In genomic region chr1:104830534-104830933, GRCh38 we compare ENCODE assay signal across 30 cellular contexts.
"Had no signal": no experiment of that assay in that cellular context is flagged by ENCODE, and none has a peak within 500 bp of the region (broad histone marks: within the 10 kb centered on the region; RNA-seq: fewer than 3 reads in every experiment).

No MANE protein-coding gene starts in this region.

- H3K36me3 ChIP-seq: adrenal gland, cardiac muscle cell had no signal

- H3K27me3 ChIP-seq: adrenal gland, cardiac muscle cell had no signal

- H3K9me3 ChIP-seq: adrenal gland had no signal

- H3K4me3 ChIP-seq: adrenal gland, cardiac muscle cell had no signal

- ATAC-seq: activated CD8-positive, alpha-beta T cell treated with anti-CD3 and anti-CD28 coated beads for 36 hours; activated naive CD4-positive, alpha-beta T cell treated with anti-CD3 and anti-CD28 coated beads, Interleukin-2, amount 50 U/mL, for 72 hours; activated T-cell treated with anti-CD3 and anti-CD28 coated beads, Interleukin-2, amount 50 U/mL, for 4 hours; activated T-cell treated with anti-CD3 and anti-CD28 coated beads, Interleukin-2, amount 50 U/mL, for 72 hours; activated T-helper 17 cell treated with anti-CD3 and anti-CD28 coated beads, Interleukin-2, amount 50 U/mL, for 72 hours had no signal

- H3K27ac ChIP-seq: adrenal gland, cardiac muscle cell, VCaP had no signal

- H3K4me1 ChIP-seq: adrenal gland had no signal

- DNase-seq: activated B cell treated with CpG ODN at 0.5 μM for 24 hours; activated CD4-positive, alpha-beta memory T cell treated with anti-CD3 and anti-CD28 coated beads for 36 hours; activated CD4-positive, alpha-beta T cell treated with anti-CD3 and anti-CD28 coated beads for 4 hours; activated CD4-positive, alpha-beta T cell treated with anti-CD3 and anti-CD28 coated beads, Interleukin-2, amount 10 ng/mL, durations not matched to agents 24 days and 14 days; activated CD4-positive, alpha-beta T cell treated with anti-CD3 and anti-CD28 coated beads, Interleukin-2, amount 50 U/mL, for 1 hour; activated CD4-positive, alpha-beta T cell treated with anti-CD3 and anti-CD28 coated beads, Interleukin-2, amount 50 U/mL, for 4 hours; activated CD4-positive, CD25-positive, alpha-beta regulatory T cell treated with anti-CD3 and anti-CD28 coated beads, Interleukin-2, amount 50 U/mL, for 72 hours; activated CD8-positive, alpha-beta memory T cell treated with anti-CD3 and anti-CD28 coated beads, Interleukin-2, amount 50 U/mL, for 4 hours; activated CD8-positive, alpha-beta T cell treated with anti-CD3 and anti-CD28 coated beads for 36 hours; activated effector memory CD4-positive, alpha-beta T cell treated with anti-CD3 and anti-CD28 coated beads, Interleukin-2, amount 50 U/mL, for 16 hours; activated gamma-delta T cell treated with Interleukin-2 at 50 U/mL for 16 hours; activated naive CD4-positive, alpha-beta T cell; activated naive CD4-positive, alpha-beta T cell treated with anti-CD3 and anti-CD28 coated beads for 36 hours; activated naive CD4-positive, alpha-beta T cell treated with anti-CD3 and anti-CD28 coated beads, Interleukin-2, amount 50 U/mL, for 16 hours; activated naive CD8-positive, alpha-beta T cell treated with anti-CD3 and anti-CD28 coated beads for 36 hours; activated T-cell treated with anti-CD3 and anti-CD28 coated beads for 4 hours; activated T-cell treated with anti-CD3 and anti-CD28 coated beads, Interleukin-2, amount 50 U/mL, for 1 hour; activated T-cell treated with anti-CD3 and anti-CD28 coated beads, Interleukin-2, amount 50 U/mL, for 4 hours; activated T-cell treated with anti-CD3 and anti-CD28 coated beads, Interleukin-2, amount 50 U/mL, for 72 hours; adrenal gland; amniotic stem cell; aorta; caudate nucleus; cerebellar nuclear complex; T-helper 2 cell; T-helper 9 cell had no signal
